In the genomic region with DNA sequence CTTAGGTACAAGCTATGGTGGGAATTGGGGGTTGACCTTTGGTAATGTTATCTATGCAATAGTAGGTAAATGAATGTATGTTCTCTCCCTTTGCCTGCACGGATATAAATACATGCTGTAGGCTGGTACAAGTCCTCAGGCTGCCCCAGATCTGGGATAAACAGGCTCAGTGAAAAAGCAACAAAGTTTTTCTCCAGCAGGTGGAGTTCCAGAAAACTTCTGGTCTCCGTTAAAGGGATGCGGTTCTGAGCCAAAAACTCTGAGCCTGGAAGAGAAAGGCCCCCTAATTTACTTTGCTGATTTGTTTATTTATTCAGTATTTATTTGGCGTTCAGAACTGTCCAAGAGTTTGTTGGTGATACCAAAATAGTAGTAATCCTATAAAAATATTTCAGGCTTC, we compare ENCODE assay signal across 1 cellular context.
TF ChIP-seq lines count a peak whose summit lies in the region.

No MANE protein-coding gene starts in this region.

TF ChIP-seq in liver, 16 proteins besides CTCF, POLR2A, EP300 and RAD21 (continued from another document):
- TF ChIP-seq REST (IDR thresholded peaks at IDR 0.05) (no peak), FOXA1 (IDR thresholded peaks at IDR 0.05) (no peak), FOXA2 (IDR thresholded peaks at IDR 0.05) (no peak), SP1 (IDR thresholded peaks at IDR 0.05) (no peak), HNF4G (IDR thresholded peaks at IDR 0.05) (no peak), EGR1 (IDR thresholded peaks at IDR 0.05; ENCODE audit: low read depth in 2 of 2) (no peak)
